Comparison of ENCODE assay signal across 2 cellular contexts in the genomic region with DNA sequence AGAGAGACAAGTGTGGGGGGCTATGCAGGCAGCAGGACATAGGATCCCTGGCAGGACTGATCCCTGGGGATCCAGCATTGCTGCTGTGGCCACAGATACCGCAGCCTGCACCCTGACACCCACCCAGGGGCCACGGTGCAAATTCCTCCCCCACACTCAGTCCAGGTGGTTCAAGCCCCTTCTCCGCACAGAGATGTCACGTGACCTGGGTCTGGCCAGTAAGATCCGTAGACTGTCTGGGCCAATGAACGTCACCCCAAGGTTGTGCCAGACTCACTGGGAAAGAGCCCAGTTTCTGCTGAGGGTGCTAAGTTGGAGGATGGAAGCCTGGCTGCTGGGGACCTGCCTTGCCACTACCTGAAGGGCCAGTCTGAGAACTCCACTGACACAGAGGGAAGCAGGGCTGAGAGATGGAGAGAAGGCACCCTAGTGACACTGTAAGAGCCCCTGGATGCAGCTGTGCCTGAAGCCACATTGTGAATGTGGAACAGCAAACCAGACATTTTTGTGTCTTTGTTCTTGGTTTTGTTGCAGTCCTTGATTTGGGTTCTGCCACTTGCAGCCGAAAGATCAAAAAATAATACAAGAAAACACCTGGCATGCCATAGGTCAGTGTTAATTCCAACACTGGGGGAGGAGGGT.
TF ChIP-seq lines count a peak whose summit lies in the region.

No MANE protein-coding gene starts in this region.

TF ChIP-seq in Ishikawa, 13 proteins besides CTCF, POLR2A, EP300 and RAD21:
- TF ChIP-seq, protein P1, sequence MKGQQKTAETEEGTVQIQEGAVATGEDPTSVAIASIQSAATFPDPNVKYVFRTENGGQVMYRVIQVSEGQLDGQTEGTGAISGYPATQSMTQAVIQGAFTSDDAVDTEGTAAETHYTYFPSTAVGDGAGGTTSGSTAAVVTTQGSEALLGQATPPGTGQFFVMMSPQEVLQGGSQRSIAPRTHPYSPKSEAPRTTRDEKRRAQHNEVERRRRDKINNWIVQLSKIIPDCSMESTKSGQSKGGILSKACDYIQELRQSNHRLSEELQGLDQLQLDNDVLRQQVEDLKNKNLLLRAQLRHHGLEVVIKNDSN (IDR thresholded peaks at IDR 0.05) = peak; percentile 33; the same call in 1 of the 2 replicates
- TF ChIP-seq, protein P2, sequence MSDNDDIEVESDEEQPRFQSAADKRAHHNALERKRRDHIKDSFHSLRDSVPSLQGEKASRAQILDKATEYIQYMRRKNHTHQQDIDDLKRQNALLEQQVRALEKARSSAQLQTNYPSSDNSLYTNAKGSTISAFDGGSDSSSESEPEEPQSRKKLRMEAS (IDR thresholded peaks at IDR 0.05) = no peak

TF ChIP-seq in GM12878, 131 proteins besides CTCF, POLR2A, EP300 and RAD21:
- no peak for TF ChIP-seq RFX5 (IDR thresholded peaks at IDR 0.05; ENCODE audit: low read depth, low read length)
- peak in 1 of 2 experiments; percentile 56; a peak in 2 of 4 replicates for TF ChIP-seq BHLHE40 (IDR thresholded peaks at IDR 0.05; ENCODE audit: borderline replicate concordance in 1 of 2, low read depth in 2 of 2, low read length in 1 of 2)
- TF ChIP-seq SMC3 (IDR thresholded peaks at IDR 0.05; ENCODE audit: borderline replicate concordance, low read length) = no peak
- no peak for TF ChIP-seq MYC (IDR thresholded peaks at IDR 0.05; ENCODE audit: insufficient read depth, insufficient read length, insufficient replicate concordance, low read length, severe bottlenecking)
- TF ChIP-seq KDM1A (IDR thresholded peaks at IDR 0.05; ENCODE audit: borderline replicate concordance) = no peak
- no peak for TF ChIP-seq SMAD1 (IDR thresholded peaks at IDR 0.05; ENCODE audit: low read depth, partially characterized antibody)
- peak; percentile 72; the same call in 1 of the 2 replicates for TF ChIP-seq RAD51 (IDR thresholded peaks at IDR 0.05)
- TF ChIP-seq ZNF384 (IDR thresholded peaks at IDR 0.05; ENCODE audit: borderline replicate concordance, low read depth, low read length) = no peak
- TF ChIP-seq CBFB (IDR thresholded peaks at IDR 0.05; ENCODE audit: low read depth) = no peak
- TF ChIP-seq, protein P3, sequence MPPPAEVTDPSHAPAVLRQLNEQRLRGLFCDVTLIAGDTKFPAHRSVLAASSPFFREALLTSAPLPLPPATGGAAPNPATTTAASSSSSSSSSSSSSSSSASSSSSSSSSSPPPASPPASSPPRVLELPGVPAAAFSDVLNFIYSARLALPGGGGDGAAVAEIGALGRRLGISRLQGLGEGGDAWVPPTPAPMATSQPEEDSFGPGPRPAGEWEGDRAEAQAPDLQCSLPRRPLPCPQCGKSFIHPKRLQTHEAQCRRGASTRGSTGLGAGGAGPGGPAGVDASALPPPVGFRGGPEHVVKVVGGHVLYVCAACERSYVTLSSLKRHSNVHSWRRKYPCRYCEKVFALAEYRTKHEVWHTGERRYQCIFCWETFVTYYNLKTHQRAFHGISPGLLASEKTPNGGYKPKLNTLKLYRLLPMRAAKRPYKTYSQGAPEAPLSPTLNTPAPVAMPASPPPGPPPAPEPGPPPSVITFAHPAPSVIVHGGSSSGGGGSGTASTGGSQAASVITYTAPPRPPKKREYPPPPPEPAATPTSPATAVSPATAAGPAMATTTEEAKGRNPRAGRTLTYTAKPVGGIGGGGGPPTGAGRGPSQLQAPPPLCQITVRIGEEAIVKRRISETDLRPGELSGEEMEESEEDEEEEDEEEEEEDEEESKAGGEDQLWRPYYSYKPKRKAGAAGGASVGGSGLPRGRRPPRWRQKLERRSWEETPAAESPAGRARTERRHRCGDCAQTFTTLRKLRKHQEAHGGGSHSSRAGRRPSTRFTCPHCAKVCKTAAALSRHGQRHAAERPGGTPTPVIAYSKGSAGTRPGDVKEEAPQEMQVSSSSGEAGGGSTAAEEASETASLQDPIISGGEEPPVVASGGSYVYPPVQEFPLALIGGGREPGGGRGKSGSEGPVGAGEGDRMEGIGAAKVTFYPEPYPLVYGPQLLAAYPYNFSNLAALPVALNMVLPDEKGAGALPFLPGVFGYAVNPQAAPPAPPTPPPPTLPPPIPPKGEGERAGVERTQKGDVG (CRISPR knock-in tag; IDR thresholded peaks at IDR 0.05) = no peak
- no peak for TF ChIP-seq HDGF (IDR thresholded peaks at IDR 0.05)
- no peak for TF ChIP-seq HCFC1 (IDR thresholded peaks at IDR 0.05; ENCODE audit: low read length)
- no peak for TF ChIP-seq SREBF2 (IDR thresholded peaks at IDR 0.05; ENCODE audit: low read length)
- no peak for TF ChIP-seq ZBED1 (IDR thresholded peaks at IDR 0.05; ENCODE audit: borderline replicate concordance)
- TF ChIP-seq STAT3 (IDR thresholded peaks at IDR 0.05; ENCODE audit: low read depth, low read length) = no peak
- TF ChIP-seq, protein P4, sequence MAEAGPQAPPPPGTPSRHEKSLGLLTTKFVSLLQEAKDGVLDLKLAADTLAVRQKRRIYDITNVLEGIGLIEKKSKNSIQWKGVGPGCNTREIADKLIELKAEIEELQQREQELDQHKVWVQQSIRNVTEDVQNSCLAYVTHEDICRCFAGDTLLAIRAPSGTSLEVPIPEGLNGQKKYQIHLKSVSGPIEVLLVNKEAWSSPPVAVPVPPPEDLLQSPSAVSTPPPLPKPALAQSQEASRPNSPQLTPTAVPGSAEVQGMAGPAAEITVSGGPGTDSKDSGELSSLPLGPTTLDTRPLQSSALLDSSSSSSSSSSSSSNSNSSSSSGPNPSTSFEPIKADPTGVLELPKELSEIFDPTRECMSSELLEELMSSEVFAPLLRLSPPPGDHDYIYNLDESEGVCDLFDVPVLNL (IDR thresholded peaks at IDR 0.05; ENCODE audit: low read depth, low read length) = no peak
